In the genomic region with DNA sequence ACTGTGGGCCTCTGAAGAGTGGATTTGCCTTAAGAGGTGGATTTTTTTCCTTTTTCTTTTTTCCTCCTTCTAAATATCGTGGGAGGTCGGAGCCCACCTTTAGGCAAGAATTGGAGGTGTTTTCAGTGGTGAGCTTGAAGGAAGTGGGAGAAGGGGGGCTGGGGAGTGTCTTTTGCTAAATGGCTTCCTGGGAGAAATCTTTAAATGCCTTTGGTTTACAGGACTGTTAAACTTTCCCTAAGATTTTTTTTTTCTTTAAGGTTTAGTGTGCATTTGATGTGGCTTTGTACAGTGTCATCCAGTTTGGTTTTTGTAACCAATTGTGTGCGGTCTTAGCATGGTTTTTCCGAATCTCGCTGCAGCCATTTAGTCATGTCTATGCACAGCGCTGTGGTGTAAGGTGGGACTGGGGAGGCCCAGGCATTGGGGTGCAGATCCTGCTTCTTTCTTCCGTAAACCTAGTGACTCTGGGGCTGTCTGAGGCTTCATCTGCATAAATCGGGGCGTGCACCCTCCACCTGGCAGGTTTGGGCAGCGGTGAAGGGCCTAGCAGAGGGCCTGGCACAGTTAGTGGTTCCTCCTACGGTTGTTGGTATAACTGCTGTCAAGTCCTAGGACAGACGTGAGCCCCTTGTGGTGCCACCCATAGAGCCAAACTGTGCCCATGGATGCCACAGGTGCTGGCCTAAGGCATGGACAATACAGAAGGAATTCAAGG, we compare ENCODE assay signal across 8 cellular contexts. TPM values are rescaled to one million over a fixed set of nuclear protein-coding genes. Genes with fewer than 3 reads are reported as not detected.
DNase-seq lines count a peak whose midpoint lies in the region; ATAC-seq lines count a peak whose summit lies in the region.

No MANE protein-coding gene starts in this region.

- intact Hi-C loops in activated T-helper 2 cell treated with anti-CD3 and anti-CD28 coated beads, Interferon-gamma antibody, Interleukin-2, Interleukin-4, amounts not matched to agents 10 μg/mL and 5 μg/mL and 100 μg/mL, durations not matched to agents 14 hours and 24 hours and 36 hours (cut with micrococcal nuclease) = loop anchor here (5.0 to 10.0 kb wide), 2 partner anchors 123 to 960 kb away; partner anchors contain the start of gene SETX

- H3K4me3 ChIP-seq in rectal smooth muscle tissue (ENCODE audit: low read length) = peak overlapping the region; percentile 60

- H3K4me1 Mint-ChIP-seq in activated T-helper 2 cell treated with anti-CD3 and anti-CD28 coated beads, Interferon-gamma antibody, Interleukin-2, Interleukin-4, amounts not matched to agents 10 μg/mL and 5 μg/mL and 100 μg/mL, durations not matched to agents 14 hours and 24 hours and 36 hours (ENCODE audit: low read depth) = peaks cover 50% of the 10 kb centered on the region

- H3K27ac ChIP-seq in rectal smooth muscle tissue (ENCODE audit: low read depth, low read length) = peak overlapping the region; percentile 87

- ATAC-seq in HG03520 (IDR thresholded peaks at IDR 0.05; ENCODE audit: unreplicated experiment) = no peak

- H3K27me3 Mint-ChIP-seq in activated T-helper 2 cell treated with anti-CD3 and anti-CD28 coated beads, Interferon-gamma antibody, Interleukin-2, Interleukin-4, amounts not matched to agents 10 μg/mL and 5 μg/mL and 100 μg/mL, durations not matched to agents 14 hours and 24 hours and 36 hours (ENCODE audit: low read depth) = peaks cover 2% of the 10 kb centered on the region

- H3K27me3 ChIP-seq in rectal smooth muscle tissue (ENCODE audit: control insufficient read depth, insufficient read depth, low read length) = no peaks in the 10 kb centered on the region

- DNase-seq in NCI-H2029 (lab: John Stamatoyannopoulos, UW) = peak; percentile 47
- no peak for DNase-seq in NCI-H2029 treated with DMSO at 0.1 percent for 48 hours (lab: John Stamatoyannopoulos, UW)
- DNase-seq in OCI-M1 (lab: John Stamatoyannopoulos, UW) = peak; percentile 34
- DNase-seq in activated T-helper 2 cell treated with anti-CD3 and anti-CD28 coated beads, Interferon-gamma antibody, Interleukin-2, Interleukin-4, amounts not matched to agents 10 μg/mL and 5 μg/mL and 100 μg/mL, durations not matched to agents 14 hours and 24 hours and 36 hours (ENCODE audit: low spot score) = peak; percentile 69
- peak; percentile 12 for DNase-seq in foreskin melanocyte
- no peak for DNase-seq in NCI-H1105 (lab: John Stamatoyannopoulos, UW)

- peaks cover 15% of the 10 kb centered on the region for H3K4me1 ChIP-seq in rectal smooth muscle tissue (ENCODE audit: control insufficient read depth, insufficient read depth, low read length)

- peak overlapping the region; percentile 81 for H3K4me3 Mint-ChIP-seq in activated T-helper 2 cell treated with anti-CD3 and anti-CD28 coated beads, Interferon-gamma antibody, Interleukin-2, Interleukin-4, amounts not matched to agents 10 μg/mL and 5 μg/mL and 100 μg/mL, durations not matched to agents 14 hours and 24 hours and 36 hours (ENCODE audit: low read depth)

- H3K36me3 Mint-ChIP-seq in activated T-helper 2 cell treated with anti-CD3 and anti-CD28 coated beads, Interferon-gamma antibody, Interleukin-2, Interleukin-4, amounts not matched to agents 10 μg/mL and 5 μg/mL and 100 μg/mL, durations not matched to agents 14 hours and 24 hours and 36 hours (ENCODE audit: low read depth) = peaks cover 30% of the 10 kb centered on the region

- H3K9ac ChIP-seq in rectal smooth muscle tissue (ENCODE audit: low read length) = peak overlapping the region; percentile 57

- H3K36me3 ChIP-seq in rectal smooth muscle tissue (ENCODE audit: control insufficient read depth, insufficient read depth, low read length) = no peaks in the 10 kb centered on the region

- no peaks in the 10 kb centered on the region for H3K9me3 Mint-ChIP-seq in activated T-helper 2 cell treated with anti-CD3 and anti-CD28 coated beads, Interferon-gamma antibody, Interleukin-2, Interleukin-4, amounts not matched to agents 10 μg/mL and 5 μg/mL and 100 μg/mL, durations not matched to agents 14 hours and 24 hours and 36 hours

- H3K27ac Mint-ChIP-seq in activated T-helper 2 cell treated with anti-CD3 and anti-CD28 coated beads, Interferon-gamma antibody, Interleukin-2, Interleukin-4, amounts not matched to agents 10 μg/mL and 5 μg/mL and 100 μg/mL, durations not matched to agents 14 hours and 24 hours and 36 hours = peak overlapping the region; percentile 90

RNA-seq across cellular contexts. Expression of gene PRRC2B, which starts 1.3 kb away (rescaled TPM):
- 150 and 174 TPM in 2 replicates for total RNA-seq in activated T-helper 2 cell treated with anti-CD3 and anti-CD28 coated beads, Interferon-gamma antibody, Interleukin-2, Interleukin-4, amounts not matched to agents 10 μg/mL and 5 μg/mL and 100 μg/mL, durations not matched to agents 14 hours and 24 hours and 36 hours

Comparison
In these comparisons a context has a peak if more than half of its experiments do, and no peak if none do; other contexts are left out.
1. DNase-seq: peak in NCI-H2029 (single experiment), OCI-M1 (single experiment), activated T-helper 2 cell treated with anti-CD3 and anti-CD28 coated beads, Interferon-gamma antibody, Interleukin-2, Interleukin-4, amounts not matched to agents 10 μg/mL and 5 μg/mL and 100 μg/mL, durations not matched to agents 14 hours and 24 hours and 36 hours (single experiment) and foreskin melanocyte (single experiment); none in NCI-H2029 treated with DMSO at 0.1 percent for 48 hours (single experiment) and NCI-H1105 (single experiment).